8 cellular contexts compared by ENCODE assay signal in the genomic region with DNA sequence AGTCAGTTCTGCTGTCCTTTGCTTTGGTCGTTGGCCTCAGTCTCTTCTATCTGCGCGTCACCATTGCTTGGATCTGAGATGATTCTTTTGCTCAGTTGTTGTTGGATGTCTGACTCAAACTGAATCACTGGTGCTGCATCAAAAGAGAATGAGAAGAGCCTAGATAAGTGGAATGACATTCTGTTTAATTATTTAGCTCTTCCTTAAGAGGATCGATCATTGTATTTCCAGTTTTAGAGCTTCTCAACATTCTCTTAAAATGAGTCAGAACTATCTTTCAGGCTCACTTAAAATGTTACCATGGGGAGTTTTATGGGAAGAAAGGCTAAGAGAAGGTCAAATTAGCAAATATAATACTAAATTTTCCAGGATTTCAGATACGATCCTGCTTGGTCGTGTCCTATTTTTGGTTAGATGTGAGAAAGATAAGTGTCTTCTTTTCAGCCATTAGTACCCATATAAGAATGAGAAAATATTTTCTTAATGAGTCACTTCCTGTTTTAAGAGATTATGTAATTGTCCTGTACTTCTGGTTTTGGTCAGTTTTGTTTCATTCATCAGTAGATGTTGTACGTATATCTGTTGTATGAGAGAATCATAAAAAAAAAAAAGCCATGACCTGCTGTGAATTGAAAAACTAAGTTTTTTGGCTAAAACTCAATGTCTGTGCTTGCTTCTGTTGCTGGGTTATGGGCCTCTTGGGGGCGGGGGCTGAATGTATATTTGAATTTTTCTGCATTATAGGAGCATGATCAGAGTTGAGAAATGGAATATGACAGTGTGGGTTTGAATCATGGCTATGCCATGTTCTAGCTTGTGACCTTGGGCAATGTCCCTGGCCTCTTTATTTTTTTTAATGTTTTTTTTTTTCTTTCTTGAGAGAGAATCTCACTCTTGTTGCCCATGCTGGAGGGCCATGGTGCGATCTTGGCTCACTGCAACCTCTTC. TPM values are rescaled to one million over a fixed set of nuclear protein-coding genes. Genes with fewer than 3 reads are reported as not detected.
DNase-seq lines count a peak whose midpoint lies in the region; ATAC-seq and TF ChIP-seq lines count a peak whose summit lies in the region.

No MANE protein-coding gene starts in this region.

- peak overlapping the region; percentile 79 for H3K27ac Mint-ChIP-seq in Caco-2 (ENCODE audit: unreplicated experiment)
- H3K27ac Mint-ChIP-seq in activated T-helper 17 cell treated with anti-CD3 and anti-CD28 coated beads, Interleukin-2, amount 50 U/mL, for 72 hours: peak overlapping the region; percentile 86

- peaks cover 37% of the 10 kb centered on the region for H3K4me1 Mint-ChIP-seq in Caco-2 (ENCODE audit: low read depth, unreplicated experiment)
- H3K4me1 Mint-ChIP-seq in activated T-helper 17 cell treated with anti-CD3 and anti-CD28 coated beads, Interleukin-2, amount 50 U/mL, for 72 hours: peaks cover 53% of the 10 kb centered on the region

- H3K36me3 ChIP-seq in Caco-2 (ENCODE audit: control insufficient read depth, insufficient read depth, low read length) (peaks cover 6% of the 10 kb centered on the region), hepatocyte (replicated peaks; ENCODE audit: insufficient read depth, low read depth) (no peaks in the 10 kb centered on the region), thymus (ENCODE audit: control insufficient read depth, insufficient read depth) (peaks cover 27% of the 10 kb centered on the region)

- DNase-seq in Caco-2 (no peak), HT1080 (ENCODE audit: low read depth) (peak; percentile 91), hepatocyte (ENCODE audit: low spot score) (no peak), superior temporal gyrus (ENCODE audit: extremely low spot score) (no peak)
- DNase-seq in stimulated activated CD4-positive, alpha-beta T cell treated with anti-CD3 and anti-CD28 coated beads, Interleukin-15, amount 100 ng/mL, for 24 hours: no peak

- POLR2A ChIA-PET in Caco-2 (lab: Charles Lee): interaction anchor here (1.1 kb wide), 1 partner anchor 35 kb away, joined by 3 read pairs; a partner anchor contains a TSS

- 75% methylated on average over 9 of the region's 9 CpGs for WGBS in hepatocyte (ENCODE audit: low lambda C conversion rate, missing lambda C conversion rate)
- WGBS in thymus: 88% methylated on average over 9 of the region's 9 CpGs

- no peaks in the 10 kb centered on the region for H4K20me1 ChIP-seq in hepatocyte (ENCODE audit: insufficient read depth, poor library complexity, severe bottlenecking)

- no peaks in the 10 kb centered on the region for H3K9me2 ChIP-seq in hepatocyte (replicated peaks; ENCODE audit: insufficient read depth)

- BruUV-seq in Caco-2 (replicated peaks; lab: Mats Ljungman, UMichigan): TSS peak; percentile 31

- H3K27me3 ChIP-seq in Caco-2 (replicated peaks; ENCODE audit: control insufficient read depth, insufficient read depth, low read length) (no peaks in the 10 kb centered on the region), hepatocyte (no peaks in the 10 kb centered on the region), thymus (ENCODE audit: control insufficient read depth, insufficient read depth) (no peaks in the 10 kb centered on the region)

- no peak for TF ChIP-seq CTCF in Caco-2 (IDR thresholded peaks at IDR 0.05; ENCODE audit: insufficient read depth in 1 of 2, low read depth in 1 of 2, low read length in 1 of 2, severe bottlenecking in 1 of 2, unreplicated experiment in 1 of 2)
- no peak for TF ChIP-seq CTCF in hepatocyte (IDR thresholded peaks at IDR 0.05; ENCODE audit: poor library complexity)

- H3K79me2 ChIP-seq in hepatocyte: peaks cover 18% of the 10 kb centered on the region

- intact Hi-C loops in Caco-2 (cut with micrococcal nuclease; ENCODE audit: unreplicated experiment): no loop called here

- H3K4me1 ChIP-seq in Caco-2 (peaks cover 59% of the 10 kb centered on the region), hepatocyte (ENCODE audit: insufficient read depth) (peaks cover 24% of the 10 kb centered on the region), thymus (ENCODE audit: control insufficient read depth, insufficient read depth, low read length) (no peaks in the 10 kb centered on the region)

- no peak overlapping the region for H3K4me3 ChIP-seq in Caco-2 (ENCODE audit: low read depth, low read length)
- H3K4me3 ChIP-seq in hepatocyte: no peak overlapping the region
- no peak overlapping the region for H3K4me3 ChIP-seq in thymus (ENCODE audit: low read length)

- H3K9me3 ChIP-seq in Caco-2 (peaks cover 7% of the 10 kb centered on the region; the same call in 1 of the 2 replicates), hepatocyte (ENCODE audit: low read depth) (no peaks in the 10 kb centered on the region), thymus (ENCODE audit: control insufficient read depth) (no peaks in the 10 kb centered on the region)

- H3K27ac ChIP-seq in hepatocyte: peak overlapping the region; percentile 92
- H3K27ac ChIP-seq in thymus (ENCODE audit: low read depth): peak overlapping the region; percentile 61

- H3K4me2 ChIP-seq in hepatocyte: no peak overlapping the region

- no peaks in the 10 kb centered on the region for H3K27me3 Mint-ChIP-seq in Caco-2 (ENCODE audit: insufficient read depth, unreplicated experiment)
- H3K27me3 Mint-ChIP-seq in activated T-helper 17 cell treated with anti-CD3 and anti-CD28 coated beads, Interleukin-2, amount 50 U/mL, for 72 hours: no peaks in the 10 kb centered on the region

- H3K36me3 Mint-ChIP-seq in Caco-2 (ENCODE audit: insufficient read depth, unreplicated experiment): peaks cover 71% of the 10 kb centered on the region
- H3K36me3 Mint-ChIP-seq in activated T-helper 17 cell treated with anti-CD3 and anti-CD28 coated beads, Interleukin-2, amount 50 U/mL, for 72 hours (ENCODE audit: low read depth): peaks cover 96% of the 10 kb centered on the region

- CTCF ChIA-PET in Caco-2 (lab: Charles Lee): no interaction called here

- peak; percentile 79 for ATAC-seq in GM21390 (IDR thresholded peaks at IDR 0.05; ENCODE audit: unreplicated experiment)
- peak; percentile 83 for ATAC-seq in activated T-helper 17 cell treated with anti-CD3 and anti-CD28 coated beads, Interleukin-2, amount 50 U/mL, for 72 hours (replicated peaks)

- H2AFZ ChIP-seq in hepatocyte: no peak overlapping the region

- peak overlapping the region; percentile 29 for H3K4me3 Mint-ChIP-seq in Caco-2 (ENCODE audit: unreplicated experiment)
- H3K4me3 Mint-ChIP-seq in activated T-helper 17 cell treated with anti-CD3 and anti-CD28 coated beads, Interleukin-2, amount 50 U/mL, for 72 hours: peak overlapping the region; percentile 37

- no peaks in the 10 kb centered on the region for H3K9me3 Mint-ChIP-seq in Caco-2 (ENCODE audit: unreplicated experiment)
- no peaks in the 10 kb centered on the region for H3K9me3 Mint-ChIP-seq in activated T-helper 17 cell treated with anti-CD3 and anti-CD28 coated beads, Interleukin-2, amount 50 U/mL, for 72 hours

RNA-seq across cellular contexts. Expression of a gene that starts 31.5 kb away (rescaled TPM):
- total RNA-seq in Caco-2 (2022) (5.8 and 5.9 TPM in 2 replicates), hepatocyte (7.2 and 11.0 TPM in 2 replicates)
- total RNA-seq in HT1080 (2014; rRNA removed; shearing (Covaris generic)): 1.5 and 2.0 TPM in 2 replicates
- 2.9 and 3.5 TPM in 2 replicates for polyA plus RNA-seq in HT1080 (2015; cell fraction: cytosol; rRNA removed)
- 6.7 and 9.3 TPM in 2 replicates for polyA plus RNA-seq in HT1080 (2015; cell fraction: nucleus; rRNA removed)
- total RNA-seq in activated T-helper 17 cell treated with anti-CD3 and anti-CD28 coated beads, Interleukin-2, amount 50 U/mL, for 72 hours: 10 to 100 TPM; 10.8 to 22.7 TPM
- polyA plus RNA-seq in hepatocyte (1.6 and 2.0 TPM in 2 replicates), thymus (7.7 TPM)

RNA-seq across cellular contexts. Expression of a gene that starts 35.4 kb away (rescaled TPM):
- total RNA-seq in Caco-2 (2022): 56.4 and 62.6 TPM in 2 replicates
- total RNA-seq in HT1080 (2014; rRNA removed; shearing (Covaris generic)): 7.4 and 10.5 TPM in 2 replicates
- polyA plus RNA-seq in HT1080 (2015; cell fraction: cytosol; rRNA removed): 15.0 and 17.9 TPM in 2 replicates
- 24.2 and 29.3 TPM in 2 replicates for polyA plus RNA-seq in HT1080 (2015; cell fraction: nucleus; rRNA removed)
- total RNA-seq in activated T-helper 17 cell treated with anti-CD3 and anti-CD28 coated beads, Interleukin-2, amount 50 U/mL, for 72 hours: 100 to 1,000 TPM; 224 to 559 TPM
- 60.6 and 65.9 TPM in 2 replicates for total RNA-seq in hepatocyte
- 46.0 and 54.1 TPM in 2 replicates for polyA plus RNA-seq in hepatocyte
- polyA plus RNA-seq in thymus: 84.5 TPM
